In genomic region chr7:21318916-21319270, GRCh38 we compare ENCODE assay signal across 16 cellular contexts.
A peak's percentile ranks its signal among the peaks of the same experiment; 100 is the strongest.
DNase-seq lines count a peak whose midpoint lies in the region; ATAC-seq and TF ChIP-seq lines count a peak whose summit lies in the region.
"Had no signal": no experiment of that assay in that cellular context is flagged by ENCODE, and none has a peak within 500 bp of the region (broad histone marks: within the 10 kb centered on the region; RNA-seq: fewer than 3 reads in every experiment).

No MANE protein-coding gene starts in this region.

- H3K56ac ChIP-seq in H9 (ENCODE audit: insufficient read length, low read depth, low read length), result no peak overlapping the region

- ATAC-seq in RWPE2 (ENCODE audit: low read depth) (no peak), HG03175 (IDR thresholded peaks at IDR 0.05; ENCODE audit: unreplicated experiment) (no peak)
- ATAC-seq: CD8-positive, alpha-beta T cell had no signal

- WGBS in H9 (ENCODE audit: extremely low coverage, insufficient read length, low lambda C conversion rate), result no CpG with 5 or more reads among the region's 1 CpG

- H3K36me3 Mint-ChIP-seq in H9 (ENCODE audit: insufficient read depth in 1 of 3, low read depth in 3 of 3), result no peaks in the 10 kb centered on the region
- H3K36me3 Mint-ChIP-seq: CD8-positive, alpha-beta T cell had no signal

- H2BK5ac ChIP-seq in H9 (ENCODE audit: insufficient read length, low read length), result no peak overlapping the region

- H3K9me2 ChIP-seq in neural cell (ENCODE audit: insufficient read depth, low read length), result no peaks in the 10 kb centered on the region

- H2AK5ac ChIP-seq in H9 (ENCODE audit: insufficient read length, low read length), result no peak overlapping the region

- no peak overlapping the region for H3K4me3 ChIP-seq in RWPE2 (ENCODE audit: severe bottlenecking)
- H3K4me3 ChIP-seq in neural cell (ENCODE audit: low read length), result no peak overlapping the region
- H3K4me3 ChIP-seq: SK-N-MC had no signal

- H4K91ac ChIP-seq in H9 (ENCODE audit: insufficient read length, low read depth, low read length), result no peak overlapping the region

- H3K4me1 Mint-ChIP-seq in H9, result peaks cover 15% of the 10 kb centered on the region in 2 experiments

- H3T11ph ChIP-seq in H9 (ENCODE audit: low read length), result no peak overlapping the region

- no peaks in the 10 kb centered on the region for H3K79me1 ChIP-seq in H9 (ENCODE audit: insufficient read depth, low read depth, low read length, poor library complexity, severe bottlenecking)

- H3K4me1 ChIP-seq in RWPE2 (ENCODE audit: insufficient read depth, poor library complexity, severe bottlenecking) (peaks cover 32% of the 10 kb centered on the region), H9 (ENCODE audit: insufficient read depth, low read length) (no peaks in the 10 kb centered on the region)
- H3K4me1 ChIP-seq: BE2C had no signal

- no peak overlapping the region for H3K18ac ChIP-seq in H9 (ENCODE audit: insufficient read length, low read depth, low read length)

- TF ChIP-seq CTCF in RWPE2 (IDR thresholded peaks at IDR 0.05; ENCODE audit: poor library complexity, severe bottlenecking), result no peak
- no peak for TF ChIP-seq CTCF in neural cell (IDR thresholded peaks at IDR 0.05; ENCODE audit: poor library complexity, severe bottlenecking)
- no peak for TF ChIP-seq CTCF in H9 (conservative IDR thresholded peaks at IDR 0.05)

- DNase-seq in MV-4-11 (lab: John Stamatoyannopoulos, UW) (peak; percentile 26), NCI-H146 (lab: John Stamatoyannopoulos, UW) (peak; percentile 72), RWPE2 (ENCODE audit: low spot score) (no peak), H9 (no peak), ureter (ENCODE audit: low spot score) (no peak)
- DNase-seq: BE2C; CD8-positive, alpha-beta T cell; GF-D8; HFFc6; KG1; NCI-H2081 treated with DMSO at 0.1 percent for 48 hours; NCI-H446 treated with DMSO at 0.1 percent for 48 hours had no signal

- no peak overlapping the region for H2BK15ac ChIP-seq in H9 (ENCODE audit: low read depth, low read length)

- H3K9ac ChIP-seq in neural cell (ENCODE audit: low read length), result no peak overlapping the region
- H3K9ac ChIP-seq in H9 (ENCODE audit: extremely low read depth, insufficient read length, low read length), result no peak overlapping the region

- no peak overlapping the region for H3K27ac Mint-ChIP-seq in H9
- H3K27ac Mint-ChIP-seq: CD8-positive, alpha-beta T cell; HFFc6 had no signal

- no peak overlapping the region for H3K23ac ChIP-seq in H9 (ENCODE audit: insufficient read length, low read depth, low read length)

- no peak overlapping the region for H4K8ac ChIP-seq in H9 (replicated peaks; ENCODE audit: insufficient read length, low read depth, low read length)

- no peaks in the 10 kb centered on the region; a peak in 1 of 5 replicates for H3K9me3 Mint-ChIP-seq in H9
- H3K9me3 Mint-ChIP-seq: CD8-positive, alpha-beta T cell had no signal

- H3K23me2 ChIP-seq in H9 (ENCODE audit: insufficient read length, low read depth, low read length, poor library complexity, severe bottlenecking), result no peaks in the 10 kb centered on the region

- no peaks in the 10 kb centered on the region for H4K20me1 ChIP-seq in neural cell (ENCODE audit: insufficient read depth)
- no peaks in the 10 kb centered on the region for H4K20me1 ChIP-seq in H9 (ENCODE audit: control insufficient read depth, insufficient read depth, insufficient read length)

- H3K27ac ChIP-seq in RWPE2 (ENCODE audit: poor library complexity, severe bottlenecking) (peak overlapping the region; percentile 86), neural cell (ENCODE audit: low read length) (peak overlapping the region; percentile 8), H9 (ENCODE audit: insufficient read length, low read depth, low read length) (no peak overlapping the region)
- H3K27ac ChIP-seq: RWPE1, SK-N-MC had no signal

- no peaks in the 10 kb centered on the region for H3K27me3 Mint-ChIP-seq in H9 (ENCODE audit: low read depth)

- H3K79me2 ChIP-seq in neural cell (replicated peaks; ENCODE audit: insufficient read depth, low read length) (no peaks in the 10 kb centered on the region), H9 (ENCODE audit: insufficient read depth, low read length) (no peaks in the 10 kb centered on the region)

- no peaks in the 10 kb centered on the region for H3K36me3 ChIP-seq in RWPE2 (ENCODE audit: low read depth)
- no peaks in the 10 kb centered on the region for H3K36me3 ChIP-seq in neural cell (ENCODE audit: insufficient read depth, low read length)
- H3K36me3 ChIP-seq: BE2C had no signal

- H2AFZ ChIP-seq in neural cell (ENCODE audit: low read depth, low read length) (no peak overlapping the region), H9 (ENCODE audit: low read length) (no peak overlapping the region)

- H3K9me3 ChIP-seq in RWPE2 (ENCODE audit: severe bottlenecking) (no peaks in the 10 kb centered on the region), neural cell (ENCODE audit: low read length) (no peaks in the 10 kb centered on the region), H9 (ENCODE audit: control insufficient read depth, low read depth, low read length) (no peaks in the 10 kb centered on the region)
- H3K9me3 ChIP-seq: BE2C had no signal

- no peak overlapping the region for H3K4me3 Mint-ChIP-seq in H9
- H3K4me3 Mint-ChIP-seq: CD8-positive, alpha-beta T cell; HFFc6 had no signal

- no peak overlapping the region for H2BK120ac ChIP-seq in H9 (ENCODE audit: low read depth, low read length, poor library complexity, severe bottlenecking)

- H3F3A ChIP-seq in neural cell (ENCODE audit: insufficient read depth, low read length, poor library complexity, severe bottlenecking), result no peaks in the 10 kb centered on the region

- H3K4me2 ChIP-seq in neural cell (ENCODE audit: low read length), result no peak overlapping the region
- no peak overlapping the region for H3K4me2 ChIP-seq in H9 (ENCODE audit: insufficient read depth, insufficient read length, low read length)

- H3K4ac ChIP-seq in H9 (ENCODE audit: low read depth, low read length), result no peak overlapping the region

- H2BK12ac ChIP-seq in H9 (ENCODE audit: insufficient read length, low read depth, low read length), result no peak overlapping the region

- no peak for TF ChIP-seq EP300 in neural cell (conservative IDR thresholded peaks at IDR 0.05; ENCODE audit: poor library complexity, severe bottlenecking)

- no peak overlapping the region for H2BK20ac ChIP-seq in H9 (ENCODE audit: low read depth, low read length, poor library complexity, severe bottlenecking)

- H3K14ac ChIP-seq in H9 (ENCODE audit: insufficient read depth, low read length), result no peak overlapping the region

- H4K5ac ChIP-seq in H9 (ENCODE audit: insufficient read length, low read depth, low read length), result no peak overlapping the region

- no peaks in the 10 kb centered on the region for H3K27me3 ChIP-seq in RWPE2 (ENCODE audit: insufficient read depth, poor library complexity, severe bottlenecking)
- no peaks in the 10 kb centered on the region for H3K27me3 ChIP-seq in neural cell (ENCODE audit: insufficient read depth, low read depth, low read length)
- H3K27me3 ChIP-seq in H9 (ENCODE audit: insufficient read depth, low read length), result no peaks in the 10 kb centered on the region

- no peak for TF ChIP-seq RAD21 in neural cell (conservative IDR thresholded peaks at IDR 0.05)

TF ChIP-seq in neural cell, 6 proteins besides CTCF, POLR2A, EP300 and RAD21:
- no peak for TF ChIP-seq SMC3 (conservative IDR thresholded peaks at IDR 0.05; ENCODE audit: poor library complexity)
- TF ChIP-seq POLR2AphosphoS5 (IDR thresholded peaks at IDR 0.05), result no peak
- TF ChIP-seq REST (IDR thresholded peaks at IDR 0.05; ENCODE audit: borderline replicate concordance), result no peak
- no peak for TF ChIP-seq EZH2 (IDR thresholded peaks at IDR 0.05; ENCODE audit: borderline replicate concordance, insufficient read depth, low read length, poor library complexity, severe bottlenecking)
- no peak for TF ChIP-seq TAF1 (IDR thresholded peaks at IDR 0.05; ENCODE audit: low read depth)
- TF ChIP-seq MXI1 (conservative IDR thresholded peaks at IDR 0.05; ENCODE audit: poor library complexity, severe bottlenecking), result no peak

Comparison
In these comparisons a context has a peak if more than half of its experiments do, and no peak if none do; other contexts are left out.
1. DNase-seq: peak in MV-4-11 (single experiment) and NCI-H146 (single experiment); none in RWPE2 (single experiment), H9 (single experiment) and ureter (single experiment).